In the genomic region with DNA sequence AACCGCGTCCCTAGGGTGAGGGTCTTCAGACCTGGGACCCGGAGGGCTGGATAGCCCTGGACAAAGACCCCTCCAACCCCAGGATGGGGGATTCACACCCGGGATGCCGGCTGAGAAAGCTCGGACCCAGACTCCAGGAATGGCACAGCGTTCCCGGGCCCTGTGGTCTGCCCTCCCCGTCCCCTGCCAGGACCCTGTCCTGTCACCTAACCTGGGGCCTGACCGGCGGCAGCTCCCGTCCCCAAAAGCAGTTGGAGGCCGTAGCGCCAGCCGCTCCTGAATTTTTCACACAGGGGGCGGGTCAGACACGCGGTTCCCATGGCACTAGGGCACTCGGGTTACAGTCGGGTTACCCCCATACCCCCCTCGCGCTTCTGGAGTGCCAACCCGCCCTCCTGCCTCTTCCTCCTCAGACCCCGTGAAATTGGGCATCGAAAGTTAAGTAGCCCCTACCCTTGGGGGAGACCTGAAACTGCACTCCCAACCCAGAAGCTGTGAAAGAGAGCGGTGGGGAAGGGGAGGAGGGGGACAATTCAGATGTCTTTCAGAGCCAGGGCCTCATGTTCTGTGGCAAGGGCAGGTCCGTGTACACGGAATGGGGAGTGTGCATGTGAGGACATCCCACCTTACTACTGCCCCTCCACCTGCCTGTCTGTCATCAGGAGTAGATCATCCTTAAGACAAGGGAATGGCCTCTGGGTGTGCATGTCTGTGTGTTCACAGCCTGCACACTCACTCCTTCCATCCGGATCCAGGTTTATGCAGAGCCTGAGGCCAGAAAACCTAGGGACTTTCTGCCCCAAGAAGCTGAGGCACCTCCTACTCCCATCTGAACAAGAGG, we compare ENCODE assay signal across 16 cellular contexts. TPM values are rescaled to one million over a fixed set of nuclear protein-coding genes. Genes with fewer than 3 reads are reported as not detected.
DNase-seq lines count a peak whose midpoint lies in the region; ATAC-seq and TF ChIP-seq lines count a peak whose summit lies in the region.
"Had no signal": no experiment of that assay in that cellular context is flagged by ENCODE, and none has a peak within 500 bp of the region (broad histone marks: within the 10 kb centered on the region; RNA-seq: fewer than 3 reads in every experiment).

No MANE protein-coding gene starts in this region.

- in situ Hi-C loops in GM23248 (cut with MboI) = no loop called here

- no peak overlapping the region for H3K4me3 Mint-ChIP-seq in HFFc6
- H3K4me3 Mint-ChIP-seq: activated naive CD8-positive, alpha-beta T cell treated with anti-CD3 and anti-CD28 coated beads, Interleukin-2, amount 10 ng/mL, durations not matched to agents 7 days and 5 days had no signal

- no peak overlapping the region for H3K27ac ChIP-seq in GM23248
- H3K27ac ChIP-seq in colonic mucosa = no peak overlapping the region
- no peak overlapping the region for H3K27ac ChIP-seq in iPS-20b (ENCODE audit: low read length)
- peak overlapping the region in 7 of 21 experiments; percentile 22 to 75 (median 38) for H3K27ac ChIP-seq in skin epidermis

- H4K20me1 ChIP-seq in GM23248 (ENCODE audit: insufficient read depth) = no peaks in the 10 kb centered on the region

- TF ChIP-seq CTCF in colonic mucosa (IDR thresholded peaks at IDR 0.05) (no peak), HFFc6 (IDR thresholded peaks at IDR 0.05) (no peak)

- H3K4me1 ChIP-seq in GM23248 (ENCODE audit: insufficient read depth) (no peaks in the 10 kb centered on the region), colonic mucosa (no peaks in the 10 kb centered on the region), iPS-20b (ENCODE audit: insufficient read depth, low read length) (no peaks in the 10 kb centered on the region; the same call in 1 of the 2 replicates)

- H3K36me3 ChIP-seq in GM23248 (ENCODE audit: low read depth) (no peaks in the 10 kb centered on the region), colonic mucosa (no peaks in the 10 kb centered on the region), iPS-20b (ENCODE audit: insufficient read depth, low read depth, low read length) (no peaks in the 10 kb centered on the region)

- DNase-seq in GM23248 (no peak), colonic mucosa (no peak), NCI-H2171 treated with DMSO at 0.1 percent for 48 hours (lab: John Stamatoyannopoulos, UW) (no peak), NCI-H128 (lab: John Stamatoyannopoulos, UW; ENCODE audit: unreplicated experiment) (no peak), HFFc6 (no peak)
- DNase-seq: activated naive CD8-positive, alpha-beta T cell treated with anti-CD3 and anti-CD28 coated beads, Interleukin-2, amount 10 ng/mL, durations not matched to agents 7 days and 5 days; KG1; NCI-H2029 had no signal

- H3K9me3 ChIP-seq in GM23248 (ENCODE audit: low read depth) (no peaks in the 10 kb centered on the region), colonic mucosa (no peaks in the 10 kb centered on the region), iPS-20b (ENCODE audit: insufficient read depth, low read depth, low read length) (peaks cover 8% of the 10 kb centered on the region)

- H3K27me3 Mint-ChIP-seq in HFFc6 (ENCODE audit: insufficient read depth) = peaks cover 29% of the 10 kb centered on the region

- intact Hi-C loops in colonic mucosa (cut with DNase I) = no loop called here

- H3K9ac ChIP-seq in GM23248 (no peak overlapping the region), colonic mucosa (ENCODE audit: low read depth in 2 of 2, low read length in 2 of 2) (peak overlapping the region in 1 of 2 donors; percentile 51), iPS-20b (ENCODE audit: low read depth, low read length) (no peak overlapping the region)

- no peak overlapping the region for H3K4me3 ChIP-seq in GM23248
- peak overlapping the region; percentile 25 for H3K4me3 ChIP-seq in colonic mucosa
- H3K4me3 ChIP-seq in iPS-20b (ENCODE audit: low read length) = peak overlapping the region; percentile 69; the same call in 1 of the 2 replicates
- H3K4me3 ChIP-seq in skin epidermis = peak overlapping the region; percentile 18 to 40 (median 29)

- H3K9me3 Mint-ChIP-seq in HFFc6 = peaks cover 5% of the 10 kb centered on the region; the same call in 1 of the 2 replicates

- H3K4me1 Mint-ChIP-seq in HFFc6 (ENCODE audit: low read depth) = 0 out of 2 replicates have a peak, but pooled peaks cover 6% of the 10 kb centered on the region

- no peaks in the 10 kb centered on the region for H3F3A ChIP-seq in GM23248 (ENCODE audit: insufficient read depth)

- ATAC-seq in GM21367 (IDR thresholded peaks at IDR 0.05; ENCODE audit: unreplicated experiment) = no peak

- 0 out of 2 replicates have a peak overlapping the region, but pooled peaks have one; percentile 28 for H2AFZ ChIP-seq in GM23248

- H3K79me2 ChIP-seq in GM23248 (ENCODE audit: insufficient read depth) = no peaks in the 10 kb centered on the region

- H3K27me3 ChIP-seq in GM23248 (replicated peaks; ENCODE audit: insufficient read depth) (peaks cover 23% of the 10 kb centered on the region), colonic mucosa (no peaks in the 10 kb centered on the region), iPS-20b (ENCODE audit: insufficient read depth, low read length) (peaks cover 51% of the 10 kb centered on the region)

- H3K4me2 ChIP-seq in GM23248 (ENCODE audit: unreplicated experiment) = no peak overlapping the region

- H3K27ac Mint-ChIP-seq in HFFc6 = no peak overlapping the region
- H3K27ac Mint-ChIP-seq: activated naive CD8-positive, alpha-beta T cell treated with anti-CD3 and anti-CD28 coated beads, Interleukin-2, amount 10 ng/mL, durations not matched to agents 7 days and 5 days; CD14-positive monocyte had no signal

- WGBS in GM23248 (ENCODE audit: low coverage in 1 of 2, low lambda C conversion rate in 2 of 2, missing lambda C conversion rate in 2 of 2), 2 experiments = 7% methylated on average over 25 to 29 of the region's 29 CpGs

- no peaks in the 10 kb centered on the region for H3K9me2 ChIP-seq in GM23248 (ENCODE audit: insufficient read depth)

- H3K36me3 Mint-ChIP-seq in HFFc6 (ENCODE audit: low read depth) = no peaks in the 10 kb centered on the region

RNA-seq across cellular contexts. Expression of a gene that starts 0.6 kb away (rescaled TPM):
- not detected in 2 replicates for total RNA-seq in GM23248 (2014; rRNA removed; shearing (Covaris generic))
- polyA plus RNA-seq in GM23248 (2016; fragmentation: Nextera tagmentation; extraction: Ambion mirVana) = not detected in 2 replicates
- under 1 TPM; 0.32 to 0.44 TPM for total RNA-seq in colonic mucosa
- total RNA-seq in HFFc6 (2021; fragmentation: NEBNext Ultra II Directional; extraction: Animal tissue kit (Norgen Biotek cat#: 25700)) = not detected
- total RNA-seq: activated CD8-positive, alpha-beta memory T cell treated with anti-CD3 and anti-CD28 coated beads for 36 hours; activated naive CD8-positive, alpha-beta T cell treated with anti-CD3 and anti-CD28 coated beads, Interleukin-2, amount 10 ng/mL, durations not matched to agents 7 days and 5 days; H1; T-helper 2 cell treated with Interferon-gamma antibody and Interleukin-4, amounts not matched to agents 100 ng/mL and 5 ng/mL, for 36 hours had no signal
- polyA plus RNA-seq: CD14-positive monocyte had no signal

RNA-seq across cellular contexts. Expression of a gene that starts 0.8 kb away (rescaled TPM):
- total RNA-seq in GM23248 (2014; rRNA removed; shearing (Covaris generic)) = not detected in 2 replicates
- polyA plus RNA-seq in GM23248 (2016; fragmentation: Nextera tagmentation; extraction: Ambion mirVana) = not detected in 2 replicates
- not detected for total RNA-seq in colonic mucosa
- total RNA-seq in HFFc6 (2021; fragmentation: NEBNext Ultra II Directional; extraction: Animal tissue kit (Norgen Biotek cat#: 25700)) = not detected
- total RNA-seq: activated CD8-positive, alpha-beta memory T cell treated with anti-CD3 and anti-CD28 coated beads for 36 hours; activated naive CD8-positive, alpha-beta T cell treated with anti-CD3 and anti-CD28 coated beads, Interleukin-2, amount 10 ng/mL, durations not matched to agents 7 days and 5 days; H1; T-helper 2 cell treated with Interferon-gamma antibody and Interleukin-4, amounts not matched to agents 100 ng/mL and 5 ng/mL, for 36 hours had no signal
- polyA plus RNA-seq: CD14-positive monocyte, H1 had no signal

RNA-seq across cellular contexts. Expression of a gene that starts 35.3 kb away (rescaled TPM):
- total RNA-seq in GM23248 (2014; rRNA removed; shearing (Covaris generic)) = not detected in 2 replicates
- polyA plus RNA-seq in GM23248 (2016; fragmentation: Nextera tagmentation; extraction: Ambion mirVana) = not detected in 2 replicates
- not detected for total RNA-seq in colonic mucosa
- total RNA-seq in HFFc6 (2021; fragmentation: NEBNext Ultra II Directional; extraction: Animal tissue kit (Norgen Biotek cat#: 25700)) = not detected
- total RNA-seq: activated CD8-positive, alpha-beta memory T cell treated with anti-CD3 and anti-CD28 coated beads for 36 hours; activated naive CD8-positive, alpha-beta T cell treated with anti-CD3 and anti-CD28 coated beads, Interleukin-2, amount 10 ng/mL, durations not matched to agents 7 days and 5 days; H1; T-helper 2 cell treated with Interferon-gamma antibody and Interleukin-4, amounts not matched to agents 100 ng/mL and 5 ng/mL, for 36 hours had no signal
- polyA plus RNA-seq: CD14-positive monocyte, H1, thymus had no signal

RNA-seq across cellular contexts. Expression of a gene that starts 38.5 kb away (rescaled TPM):
- total RNA-seq in GM23248 (2014; rRNA removed; shearing (Covaris generic)) = 110 and 117 TPM in 2 replicates
- polyA plus RNA-seq in GM23248 (2016; fragmentation: Nextera tagmentation; extraction: Ambion mirVana) = 424 and 434 TPM in 2 replicates
- 100 to 1,000 TPM; 107 to 179 TPM for total RNA-seq in colonic mucosa
- total RNA-seq in HFFc6 (2021; fragmentation: NEBNext Ultra II Directional; extraction: Animal tissue kit (Norgen Biotek cat#: 25700)) = 100 to 1,000 TPM; 265 to 332 (median 284) TPM
